In the genomic region with DNA sequence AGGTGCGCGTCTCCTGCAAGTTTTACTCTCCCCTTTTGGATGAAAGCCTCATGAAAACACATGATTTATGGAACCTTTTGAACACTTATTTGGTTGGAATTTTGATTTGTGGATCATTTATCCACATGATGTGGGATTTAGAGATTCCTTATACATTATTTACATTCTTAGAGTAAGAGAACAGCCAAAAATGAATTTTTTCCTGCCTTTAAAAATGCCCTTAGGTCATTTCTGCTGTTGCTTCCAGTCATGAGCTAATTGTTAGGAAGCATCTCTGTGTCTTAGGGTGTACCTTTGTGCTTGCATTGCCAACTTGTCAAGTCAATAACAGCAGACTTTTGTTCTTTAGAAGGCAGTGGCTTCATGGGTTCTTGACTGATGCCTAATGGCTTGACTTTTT, we compare ENCODE assay signal across 29 cellular contexts.
DNase-seq lines count a peak whose midpoint lies in the region; ATAC-seq and TF ChIP-seq lines count a peak whose summit lies in the region.
"Had no signal": no experiment of that assay in that cellular context is flagged by ENCODE, and none has a peak within 500 bp of the region (broad histone marks: within the 10 kb centered on the region; RNA-seq: fewer than 3 reads in every experiment).

No MANE protein-coding gene starts in this region.

- no peak for DNase-seq in activated T-cell treated with anti-CD3 and anti-CD28 coated beads, Interleukin-2, amount 50 U/mL, for 4 hours
- DNase-seq in activated T-cell treated with anti-CD3 and anti-CD28 coated beads, Interleukin-2, amount 50 U/mL, for 1 hour: no peak
- DNase-seq in DMS79 treated with DMSO at 0.1 percent for 48 hours (lab: John Stamatoyannopoulos, UW): peak; percentile 20
- no peak for DNase-seq in Panc1 (ENCODE audit: low read depth, low spot score)
- no peak for DNase-seq in naive thymus-derived CD4-positive, alpha-beta T cell
- DNase-seq in stimulated activated CD8-positive, alpha-beta memory T cell treated with anti-CD3 and anti-CD28 coated beads, Interleukin-4, amount 100 ng/mL, for 48 hours: no peak
- DNase-seq in tibial artery: no peak
- no peak for DNase-seq in NCI-H1092 treated with DMSO at 0.1 percent for 48 hours (lab: John Stamatoyannopoulos, UW)
- DNase-seq: activated CD4-positive, alpha-beta T cell treated with anti-CD3 and anti-CD28 coated beads, Interleukin-2, amount 50 U/mL, for 48 hours; activated CD8-positive, alpha-beta memory T cell treated with anti-CD3 and anti-CD28 coated beads, Interleukin-2, amount 50 U/mL, for 4 hours; activated effector memory CD4-positive, alpha-beta T cell treated with anti-CD3 and anti-CD28 coated beads, Interleukin-2, amount 50 U/mL, for 16 hours; caudate nucleus; dermis blood vessel endothelial cell; kidney; lower lobe of right lung; MM.1S; mucosa of descending colon; NCI-H1417 treated with DMSO at 0.1 percent for 48 hours; NCI-H2081 treated with DMSO at 0.1 percent for 48 hours; NCI-H446 treated with DMSO at 0.1 percent for 48 hours; nephron progenitor cell; NK-92 treated with Interleukin-12 subunit alpha and Interleukin-12 subunit beta, amount 100 ng/mL, for 24 hours; posterior cingulate gyrus; stimulated activated CD4-positive, alpha-beta T cell treated with anti-CD3 and anti-CD28 coated beads, Interleukin-15, amount 100 ng/mL, for 24 hours; stimulated activated naive CD8-positive, alpha-beta T cell treated with anti-CD3 and anti-CD28 coated beads, Interleukin-15, amount 100 ng/mL, for 72 hours; thyroid gland had no signal

- no peaks in the 10 kb centered on the region for H3K27me3 Mint-ChIP-seq in activated T-cell treated with anti-CD3 and anti-CD28 coated beads, Interleukin-2, amount 50 U/mL, for 4 hours (ENCODE audit: low read depth)
- H3K27me3 Mint-ChIP-seq in naive thymus-derived CD4-positive, alpha-beta T cell: no peaks in the 10 kb centered on the region
- H3K27me3 Mint-ChIP-seq: stimulated activated naive CD8-positive, alpha-beta T cell treated with anti-CD3 and anti-CD28 coated beads, Interleukin-15, amount 100 ng/mL, for 72 hours had no signal

- no peaks in the 10 kb centered on the region for H3K27me3 ChIP-seq in Panc1 (ENCODE audit: control insufficient read depth, insufficient read depth, low read length)
- no peaks in the 10 kb centered on the region for H3K27me3 ChIP-seq in naive thymus-derived CD4-positive, alpha-beta T cell (ENCODE audit: control insufficient read depth in 2 of 2, insufficient read depth in 2 of 2, low read length in 2 of 2)
- H3K27me3 ChIP-seq in tibial artery: no peaks in the 10 kb centered on the region
- H3K27me3 ChIP-seq: SJSA1, thyroid gland had no signal

- H3K9me3 ChIP-seq in Panc1 (ENCODE audit: control insufficient read depth, insufficient read depth, low read depth, low read length): no peaks in the 10 kb centered on the region
- no peaks in the 10 kb centered on the region for H3K9me3 ChIP-seq in naive thymus-derived CD4-positive, alpha-beta T cell (ENCODE audit: control insufficient read depth in 2 of 3, low read length in 3 of 3)
- H3K9me3 ChIP-seq in tibial artery: no peaks in the 10 kb centered on the region
- H3K9me3 ChIP-seq: lower lobe of right lung, mucosa of descending colon, thyroid gland had no signal

- peak overlapping the region; percentile 20 for H3K4me3 Mint-ChIP-seq in activated T-cell treated with anti-CD3 and anti-CD28 coated beads, Interleukin-2, amount 50 U/mL, for 4 hours
- H3K4me3 Mint-ChIP-seq in naive thymus-derived CD4-positive, alpha-beta T cell: peak overlapping the region in 8 of 10 donors; percentile 62 to 97 (median 76)
- H3K4me3 Mint-ChIP-seq: nephron progenitor cell; stimulated activated naive CD8-positive, alpha-beta T cell treated with anti-CD3 and anti-CD28 coated beads, Interleukin-15, amount 100 ng/mL, for 72 hours had no signal

- TSS peak; percentile 35 for BruUV-seq in Panc1 (replicated peaks; lab: Mats Ljungman, UMichigan)

- H3K4me1 ChIP-seq in Panc1 (ENCODE audit: control insufficient read depth, insufficient read depth, low read length) (peaks cover 2% of the 10 kb centered on the region; the same call in 1 of the 2 replicates), tibial artery (peaks cover 0 to 7% (median 5%) of the 10 kb centered on the region in 4 donors)
- peaks cover 15 to 59% of the 10 kb centered on the region in 2 donors for H3K4me1 ChIP-seq in naive thymus-derived CD4-positive, alpha-beta T cell (ENCODE audit: control insufficient read depth in 2 of 2, insufficient read depth in 2 of 2, low read length in 2 of 2)

- H3K4me3 ChIP-seq in Panc1 (ENCODE audit: low read depth in 2 of 2, low read length in 2 of 2) (no peak overlapping the region), tibial artery (no peak overlapping the region)
- H3K4me3 ChIP-seq in naive thymus-derived CD4-positive, alpha-beta T cell (ENCODE audit: low read length): no peak overlapping the region
- H3K4me3 ChIP-seq: lower lobe of right lung, mucosa of descending colon, SJSA1, thyroid gland had no signal

- no peaks in the 10 kb centered on the region for H3K9me3 Mint-ChIP-seq in activated T-cell treated with anti-CD3 and anti-CD28 coated beads, Interleukin-2, amount 50 U/mL, for 4 hours
- peaks cover 0 to 5% (median 0%) of the 10 kb centered on the region in 11 donors for H3K9me3 Mint-ChIP-seq in naive thymus-derived CD4-positive, alpha-beta T cell
- H3K9me3 Mint-ChIP-seq: stimulated activated naive CD8-positive, alpha-beta T cell treated with anti-CD3 and anti-CD28 coated beads, Interleukin-15, amount 100 ng/mL, for 72 hours had no signal

- peak overlapping the region; percentile 5 to 95 (median 76) for H3K27ac Mint-ChIP-seq in naive thymus-derived CD4-positive, alpha-beta T cell
- H3K27ac Mint-ChIP-seq: nephron progenitor cell; stimulated activated naive CD8-positive, alpha-beta T cell treated with anti-CD3 and anti-CD28 coated beads, Interleukin-15, amount 100 ng/mL, for 72 hours had no signal

- H3K36me3 Mint-ChIP-seq in activated T-cell treated with anti-CD3 and anti-CD28 coated beads, Interleukin-2, amount 50 U/mL, for 4 hours (ENCODE audit: insufficient read depth): peaks cover 37% of the 10 kb centered on the region
- H3K36me3 Mint-ChIP-seq in naive thymus-derived CD4-positive, alpha-beta T cell: peaks cover 0 to 39% (median 17%) of the 10 kb centered on the region in 5 donors

- CTCF ChIA-PET in Panc1 (lab: Charles Lee): interaction anchor here (0.7 kb wide), 1 partner anchor 296 kb away, joined by 7 read pairs; no protein-coding TSS in a partner anchor
- CTCF ChIA-PET in naive thymus-derived CD4-positive, alpha-beta T cell (lab: Charles Lee): no interaction called here

- intact Hi-C loops in Panc1 (cut with micrococcal nuclease; ENCODE audit: unreplicated experiment): no loop called here
- intact Hi-C loops in naive thymus-derived CD4-positive, alpha-beta T cell (cut with micrococcal nuclease): no loop called here
- intact Hi-C loops in tibial artery (cut with DNase I; ENCODE audit: low total_unique reads): no loop called here

- TF ChIP-seq CTCF in Panc1 (IDR thresholded peaks at IDR 0.05) (no peak), tibial artery (IDR thresholded peaks at IDR 0.05) (no peak)

- peaks cover 68% of the 10 kb centered on the region for H3K4me1 Mint-ChIP-seq in activated T-cell treated with anti-CD3 and anti-CD28 coated beads, Interleukin-2, amount 50 U/mL, for 4 hours (ENCODE audit: low read depth)
- H3K4me1 Mint-ChIP-seq in naive thymus-derived CD4-positive, alpha-beta T cell: peaks cover 37 to 93% (median 72%) of the 10 kb centered on the region in 7 donors

- H3K27ac ChIP-seq in Panc1 (ENCODE audit: low read length): no peak overlapping the region
- H3K27ac ChIP-seq in naive thymus-derived CD4-positive, alpha-beta T cell (ENCODE audit: low read depth, low read length): no peak overlapping the region
- H3K27ac ChIP-seq in tibial artery: no peak overlapping the region
- H3K27ac ChIP-seq: C4-2B, lower lobe of right lung, SJSA1, thyroid gland, VCaP had no signal

- no peaks in the 10 kb centered on the region for H3K36me3 ChIP-seq in Panc1 (ENCODE audit: control insufficient read depth, insufficient read depth, low read length)
- peaks cover 0 to 3% (median 0%) of the 10 kb centered on the region in 3 experiments for H3K36me3 ChIP-seq in naive thymus-derived CD4-positive, alpha-beta T cell (ENCODE audit: control insufficient read depth in 2 of 3, insufficient read depth in 3 of 3, low read length in 3 of 3)
- H3K36me3 ChIP-seq in tibial artery: peaks cover 0 to 7% (median 0%) of the 10 kb centered on the region in 3 donors
- H3K36me3 ChIP-seq: lower lobe of right lung, thyroid gland had no signal

- ATAC-seq in activated T-cell treated with anti-CD3 and anti-CD28 coated beads, Interleukin-2, amount 50 U/mL, for 4 hours: no peak
- ATAC-seq in Panc1: no peak
- no peak for ATAC-seq in naive thymus-derived CD4-positive, alpha-beta T cell
- ATAC-seq: lower lobe of right lung; mucosa of descending colon; stimulated activated naive CD8-positive, alpha-beta T cell treated with anti-CD3 and anti-CD28 coated beads, Interleukin-15, amount 100 ng/mL, for 72 hours had no signal

- POLR2A ChIA-PET in Panc1 (lab: Charles Lee): no interaction called here
- POLR2A ChIA-PET in naive thymus-derived CD4-positive, alpha-beta T cell (lab: Charles Lee): interaction anchor here (1.4 to 1.5 kb wide), 2 partner anchors 10 to 98 kb away, joined by 3 to 5 read pairs; no protein-coding TSS in a partner anchor

- in situ Hi-C loops in Panc1 (cut with HindIII; ENCODE audit: low pct_unique_long_range_greater_than_20kb, low sequenced_read_pairs): no loop called here
